In the genomic region with DNA sequence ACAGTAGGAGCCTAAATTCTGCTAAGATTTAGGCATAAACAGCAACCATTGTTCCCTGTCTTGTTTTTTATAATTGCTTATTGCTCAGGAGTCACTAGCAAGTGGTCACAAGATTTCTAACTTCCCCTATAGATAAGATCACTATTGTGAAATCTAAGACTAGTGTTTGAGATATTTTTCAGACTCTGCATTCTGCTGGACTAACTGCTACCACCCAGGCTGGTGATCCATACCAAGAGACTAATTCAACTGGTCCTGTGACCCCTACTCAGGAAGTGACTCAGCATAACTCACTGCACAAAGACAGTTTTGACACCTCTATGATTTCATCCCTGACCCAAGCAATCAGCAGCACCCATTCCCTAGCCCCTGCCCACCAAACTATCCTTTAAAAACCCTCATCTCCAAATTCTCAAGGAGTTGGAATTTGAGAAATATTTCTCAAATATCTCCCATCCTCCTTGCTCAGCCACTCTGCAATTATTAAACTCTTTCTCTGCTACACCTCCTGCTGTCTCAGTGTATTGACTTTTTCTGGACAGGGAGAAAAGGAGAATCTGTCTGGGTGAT, we compare ENCODE assay signal across 8 cellular contexts. TPM values are rescaled to one million over a fixed set of nuclear protein-coding genes. Genes with fewer than 3 reads are reported as not detected.
DNase-seq lines count a peak whose midpoint lies in the region; ATAC-seq, FAIRE-seq and TF ChIP-seq lines count a peak whose summit lies in the region.

No MANE protein-coding gene starts in this region.

- no peak for FAIRE-seq in bronchial epithelial cell (lab: Jason Lieb, UNC)

- peaks cover 41 to 55% of the 10 kb centered on the region in 2 experiments for H3K4me1 ChIP-seq in neutrophil (ENCODE audit: control insufficient read depth in 1 of 2, insufficient read depth in 1 of 2, low read depth in 1 of 2, low read length in 1 of 2)
- peaks cover 0 to 6% (median 0%) of the 10 kb centered on the region in 4 donors for H3K4me1 ChIP-seq in sigmoid colon

- in situ Hi-C loops in ACHN (cut with HindIII; ENCODE audit: low pct_ligation_motif_present, low pct_unique_long_range_greater_than_20kb, low sequenced_read_pairs), result no loop called here

- ATAC-seq in HG03280 (IDR thresholded peaks at IDR 0.05; ENCODE audit: unreplicated experiment), result no peak

- H3K36me3 ChIP-seq in bronchial epithelial cell (ENCODE audit: control insufficient read depth, insufficient read depth, low read length) (peaks cover 6% of the 10 kb centered on the region), neutrophil (peaks cover 16% of the 10 kb centered on the region), sigmoid colon (peaks cover 0 to 17% (median 2%) of the 10 kb centered on the region in 4 donors), H7 (replicated peaks; ENCODE audit: control insufficient read depth, insufficient read depth, low read length) (peaks cover 1% of the 10 kb centered on the region; the same call in 1 of the 2 replicates)

- TF ChIP-seq EP300 in sigmoid colon (IDR thresholded peaks at IDR 0.05), result no peak

- peak; percentile 83 for DNase-seq in ELR (ENCODE audit: low read depth)
- DNase-seq in MV-4-11 (lab: John Stamatoyannopoulos, UW), result peak; percentile 48
- DNase-seq in bronchial epithelial cell (ENCODE audit: low read depth), result peak; percentile 92
- DNase-seq in sigmoid colon, result no peak
- no peak for DNase-seq in H7
- DNase-seq in ACHN, result no peak

- no peaks in the 10 kb centered on the region for H3K9me3 ChIP-seq in neutrophil
- no peaks in the 10 kb centered on the region for H3K9me3 ChIP-seq in sigmoid colon

- H3K27ac ChIP-seq in neutrophil, result peak overlapping the region; percentile 83
- no peak overlapping the region for H3K27ac ChIP-seq in sigmoid colon

- intact Hi-C loops in sigmoid colon (cut with DNase I), result no loop called here

- no peak overlapping the region for H3K4me3 ChIP-seq in bronchial epithelial cell (ENCODE audit: low read depth, low read length)
- no peak overlapping the region for H3K4me3 ChIP-seq in neutrophil (ENCODE audit: low read depth in 1 of 2, low read length in 1 of 2)
- no peak overlapping the region for H3K4me3 ChIP-seq in sigmoid colon
- H3K4me3 ChIP-seq in H7 (ENCODE audit: insufficient read depth, low read depth, low read length), result no peak overlapping the region

- no peak for TF ChIP-seq CTCF in bronchial epithelial cell (IDR thresholded peaks at IDR 0.05; ENCODE audit: insufficient read depth, low read length, severe bottlenecking)
- no peak for TF ChIP-seq CTCF in neutrophil (IDR thresholded peaks at IDR 0.05)
- TF ChIP-seq CTCF in sigmoid colon (IDR thresholded peaks at IDR 0.05), result no peak

- no peaks in the 10 kb centered on the region for H3K27me3 ChIP-seq in bronchial epithelial cell (ENCODE audit: control insufficient read depth, insufficient read depth, low read length)
- H3K27me3 ChIP-seq in neutrophil, result no peaks in the 10 kb centered on the region
- no peaks in the 10 kb centered on the region for H3K27me3 ChIP-seq in sigmoid colon
- no peaks in the 10 kb centered on the region for H3K27me3 ChIP-seq in H7 (ENCODE audit: control insufficient read depth, insufficient read depth, low read length)

- TF ChIP-seq POLR2A in sigmoid colon (IDR thresholded peaks at IDR 0.05), result no peak

RNA-seq across cellular contexts. Expression of a gene that starts 52.7 kb away (rescaled TPM):
- total RNA-seq in bronchial epithelial cell, result 16.3 and 22.1 TPM in 2 replicates
- 10 to 100 TPM; 38.7 to 42.0 (median 41.5) TPM for total RNA-seq in sigmoid colon
- polyA plus RNA-seq in sigmoid colon, result 1 to 10 TPM; 4.6 to 8.9 (median 4.8) TPM
- 43.2 and 66.5 TPM in 2 replicates for total RNA-seq in H7 (2014; rRNA removed; shearing (Covaris generic))

Comparison
In these comparisons a context has a peak if more than half of its experiments do, and no peak if none do; other contexts are left out.
1. DNase-seq: peak in ELR (single experiment), MV-4-11 (single experiment) and bronchial epithelial cell (single experiment); none in sigmoid colon (single experiment), H7 (single experiment) and ACHN (single experiment).